26 cellular contexts compared by ENCODE assay signal in genomic region chr3:150736316-150736719, GRCh38. TPM values are rescaled to one million over a fixed set of nuclear protein-coding genes. Genes with fewer than 3 reads are reported as not detected.
DNase-seq lines count a peak whose midpoint lies in the region; ATAC-seq, FAIRE-seq and TF ChIP-seq lines count a peak whose summit lies in the region.
"Had no signal": no experiment of that assay in that cellular context is flagged by ENCODE, and none has a peak within 500 bp of the region (broad histone marks: within the 10 kb centered on the region; RNA-seq: fewer than 3 reads in every experiment).

No MANE protein-coding gene starts in this region.

- no peak overlapping the region for H3K4me2 ChIP-seq in astrocyte (ENCODE audit: low read length)

- peaks cover 24% of the 10 kb centered on the region for H3K36me3 Mint-ChIP-seq in astrocyte (ENCODE audit: low read depth, unreplicated experiment)
- H3K36me3 Mint-ChIP-seq in type B pancreatic cell = peaks cover 3% of the 10 kb centered on the region
- peaks cover 0 to 9% (median 3%) of the 10 kb centered on the region in 5 donors for H3K36me3 Mint-ChIP-seq in naive thymus-derived CD4-positive, alpha-beta T cell
- H3K36me3 Mint-ChIP-seq: natural killer cell had no signal

- intact Hi-C loops in Right ventricle myocardium superior (cut with DNase I) = no loop called here
- intact Hi-C loops in right cardiac atrium (cut with DNase I) = no loop called here
- intact Hi-C loops in naive thymus-derived CD4-positive, alpha-beta T cell (cut with micrococcal nuclease) = no loop called here

- H3K27ac Mint-ChIP-seq in astrocyte (ENCODE audit: unreplicated experiment) = peak overlapping the region; percentile 87
- peak overlapping the region; percentile 37 for H3K27ac Mint-ChIP-seq in type B pancreatic cell
- peak overlapping the region in 1 of 9 donors; percentile 38 for H3K27ac Mint-ChIP-seq in naive thymus-derived CD4-positive, alpha-beta T cell
- H3K27ac Mint-ChIP-seq: T-cell had no signal

- H2AFZ ChIP-seq in astrocyte (ENCODE audit: low read depth, low read length) = no peak overlapping the region

- no peaks in the 10 kb centered on the region for H3K9me3 ChIP-seq in right cardiac atrium (ENCODE audit: control insufficient read depth, low read length)
- no peaks in the 10 kb centered on the region for H3K9me3 ChIP-seq in astrocyte (ENCODE audit: insufficient read depth, low read depth, low read length)
- H3K9me3 ChIP-seq in naive thymus-derived CD4-positive, alpha-beta T cell (ENCODE audit: control insufficient read depth in 2 of 3, low read length in 3 of 3) = no peaks in the 10 kb centered on the region
- H3K9me3 ChIP-seq: MG63, ovary, sigmoid colon had no signal

- H3K4me1 Mint-ChIP-seq in astrocyte (ENCODE audit: low read depth, unreplicated experiment) = peaks cover 57% of the 10 kb centered on the region
- peaks cover 16% of the 10 kb centered on the region for H3K4me1 Mint-ChIP-seq in type B pancreatic cell (ENCODE audit: unreplicated experiment)
- peaks cover 17 to 45% (median 38%) of the 10 kb centered on the region in 7 donors for H3K4me1 Mint-ChIP-seq in naive thymus-derived CD4-positive, alpha-beta T cell

- H3K4me1 ChIP-seq in right cardiac atrium (ENCODE audit: control insufficient read depth, insufficient read depth, low read length) (peaks cover 10% of the 10 kb centered on the region), astrocyte (ENCODE audit: insufficient read depth, low read length) (peaks cover 6% of the 10 kb centered on the region)
- peaks cover 0 to 5% of the 10 kb centered on the region in 2 donors for H3K4me1 ChIP-seq in naive thymus-derived CD4-positive, alpha-beta T cell (ENCODE audit: control insufficient read depth in 2 of 2, insufficient read depth in 2 of 2, low read length in 2 of 2)
- H3K4me1 ChIP-seq: sigmoid colon had no signal

- ATAC-seq in Right ventricle myocardium superior (ENCODE audit: poor library complexity) (peak; percentile 65), right cardiac atrium (no peak)
- no peak for ATAC-seq in naive thymus-derived CD4-positive, alpha-beta T cell
- ATAC-seq: natural killer cell, T-cell had no signal

- no peak for TF ChIP-seq CTCF in astrocyte (IDR thresholded peaks at IDR 0.05; ENCODE audit: insufficient read depth, low read depth, low read length)
- no peak for TF ChIP-seq CTCF in type B pancreatic cell (conservative IDR thresholded peaks at IDR 0.05)

- H3K9me3 Mint-ChIP-seq in astrocyte (ENCODE audit: unreplicated experiment) = peaks cover 5% of the 10 kb centered on the region
- no peaks in the 10 kb centered on the region for H3K9me3 Mint-ChIP-seq in type B pancreatic cell
- H3K9me3 Mint-ChIP-seq in naive thymus-derived CD4-positive, alpha-beta T cell = no peaks in the 10 kb centered on the region
- H3K9me3 Mint-ChIP-seq: activated naive CD4-positive, alpha-beta T cell treated with anti-CD3 and anti-CD28 coated beads for 36 hours; natural killer cell; T-cell had no signal

- H3K27ac ChIP-seq in right cardiac atrium (ENCODE audit: low read length) (no peak overlapping the region), astrocyte (ENCODE audit: low read depth, low read length) (no peak overlapping the region)
- no peak overlapping the region for H3K27ac ChIP-seq in naive thymus-derived CD4-positive, alpha-beta T cell (ENCODE audit: low read depth, low read length)
- H3K27ac ChIP-seq: C4-2B, ovary, sigmoid colon, VCaP had no signal

- no peak overlapping the region for H3K9ac ChIP-seq in astrocyte (ENCODE audit: low read length)

- no peak for FAIRE-seq in astrocyte (lab: Jason Lieb, UNC)
- FAIRE-seq: kidney had no signal

- no peaks in the 10 kb centered on the region for H3K27me3 Mint-ChIP-seq in astrocyte (ENCODE audit: low read depth, unreplicated experiment)
- no peaks in the 10 kb centered on the region for H3K27me3 Mint-ChIP-seq in type B pancreatic cell
- no peaks in the 10 kb centered on the region for H3K27me3 Mint-ChIP-seq in naive thymus-derived CD4-positive, alpha-beta T cell
- H3K27me3 Mint-ChIP-seq: T-cell had no signal

- H4K20me1 ChIP-seq in astrocyte (ENCODE audit: insufficient read depth, low read length) = peaks cover 5% of the 10 kb centered on the region

- POLR2A ChIA-PET in naive thymus-derived CD4-positive, alpha-beta T cell (lab: Charles Lee) = no interaction called here

- CTCF ChIA-PET in naive thymus-derived CD4-positive, alpha-beta T cell (lab: Charles Lee) = no interaction called here

- DNase-seq in Right ventricle myocardium superior (no peak), right cardiac atrium (no peak), astrocyte (ENCODE audit: low read depth) (no peak), iPS-NIHi7 (ENCODE audit: extremely low spot score) (peak; percentile 57), type B pancreatic cell (ENCODE audit: extremely low spot score, unreplicated experiment) (no peak), NCI-H510A (lab: John Stamatoyannopoulos, UW) (no peak), SKM-1 (lab: John Stamatoyannopoulos, UW; ENCODE audit: unreplicated experiment) (no peak)
- no peak for DNase-seq in naive thymus-derived CD4-positive, alpha-beta T cell
- DNase-seq: activated CD4-positive, alpha-beta T cell treated with anti-CD3 and anti-CD28 coated beads, Interleukin-2, amount 50 U/mL, for 48 hours; activated naive CD4-positive, alpha-beta T cell treated with anti-CD3 and anti-CD28 coated beads for 36 hours; activated T-cell treated with anti-CD3 and anti-CD28 coated beads, Interleukin-2, amount 50 U/mL, for 1 hour; DMS 273 treated with DMSO at 0.1 percent for 48 hours; effector memory CD4-positive, alpha-beta T cell; kidney; MG63; natural killer cell; NCI-H146; NCI-H2171 treated with DMSO at 0.1 percent for 48 hours; NCI-H69; ovary; sigmoid colon; T-cell had no signal

- 30% methylated on average over 2 of the region's 2 CpGs for WGBS in right cardiac atrium

- H3K36me3 ChIP-seq in astrocyte (ENCODE audit: insufficient read depth, low read length) = no peaks in the 10 kb centered on the region
- peaks cover 0 to 3% (median 0%) of the 10 kb centered on the region in 3 experiments for H3K36me3 ChIP-seq in naive thymus-derived CD4-positive, alpha-beta T cell (ENCODE audit: control insufficient read depth in 2 of 3, insufficient read depth in 3 of 3, low read length in 3 of 3)
- H3K36me3 ChIP-seq: ovary had no signal

- H3K4me3 Mint-ChIP-seq in astrocyte (ENCODE audit: unreplicated experiment) (peak overlapping the region; percentile 40), type B pancreatic cell (no peak overlapping the region)
- H3K4me3 Mint-ChIP-seq in naive thymus-derived CD4-positive, alpha-beta T cell = no peak overlapping the region
- H3K4me3 Mint-ChIP-seq: activated naive CD4-positive, alpha-beta T cell treated with anti-CD3 and anti-CD28 coated beads for 36 hours; natural killer cell; T-cell had no signal

- H3K27me3 ChIP-seq in right cardiac atrium (ENCODE audit: control insufficient read depth, insufficient read depth) (no peaks in the 10 kb centered on the region), astrocyte (ENCODE audit: insufficient read depth, low read length) (no peaks in the 10 kb centered on the region)
- no peaks in the 10 kb centered on the region for H3K27me3 ChIP-seq in naive thymus-derived CD4-positive, alpha-beta T cell (ENCODE audit: control insufficient read depth in 2 of 2, insufficient read depth in 2 of 2, low read length in 2 of 2)
- H3K27me3 ChIP-seq: MG63, ovary, sigmoid colon had no signal

- H3K4me3 ChIP-seq in right cardiac atrium (ENCODE audit: low read length) = no peak overlapping the region
- H3K4me3 ChIP-seq in astrocyte (ENCODE audit: insufficient read depth, low read depth, low read length) = no peak overlapping the region
- H3K4me3 ChIP-seq in naive thymus-derived CD4-positive, alpha-beta T cell (ENCODE audit: low read length) = no peak overlapping the region
- H3K4me3 ChIP-seq: MG63, ovary, sigmoid colon had no signal

- H3K79me2 ChIP-seq in astrocyte (ENCODE audit: insufficient read depth, low read length) = peaks cover 6% of the 10 kb centered on the region

RNA-seq across cellular contexts. Expression of gene SIAH2, which starts 26.7 kb away (rescaled TPM):
- total RNA-seq in Right ventricle myocardium superior (18.2 TPM), right cardiac atrium (10 to 100 TPM; 15.4 to 18.6 (median 18.2) TPM), astrocyte (39.3 and 46.2 TPM in 2 replicates), type B pancreatic cell (ENCODE audit: low replicate concordance) (18.2 and 26.6 TPM in 2 replicates)
- 9.9 TPM for polyA plus RNA-seq in right cardiac atrium
- 10 to 100 TPM; 19.8 to 39.2 (median 31.0) TPM for total RNA-seq in naive thymus-derived CD4-positive, alpha-beta T cell
- polyA plus RNA-seq in naive thymus-derived CD4-positive, alpha-beta T cell = 10 to 100 TPM; 13.9 to 23.1 TPM

RNA-seq across cellular contexts. Expression of gene ERICH6, which starts 32.6 kb away (rescaled TPM):
- total RNA-seq in Right ventricle myocardium superior (not detected), right cardiac atrium (under 1 TPM in 2 of 4 donors, not detected in 2; 0.35 to 0.37 TPM), astrocyte (0.09 TPM in 1 of 2 replicates, not detected in the other), type B pancreatic cell (ENCODE audit: low replicate concordance) (not detected in 2 replicates)
- polyA plus RNA-seq in right cardiac atrium = not detected
- total RNA-seq in naive thymus-derived CD4-positive, alpha-beta T cell = 1 to 10 TPM in 1 of 5 experiments, under 1 TPM in 4; 0.24 to 1.4 (median 0.53) TPM
- polyA plus RNA-seq in naive thymus-derived CD4-positive, alpha-beta T cell = not detected
- total RNA-seq: activated naive CD4-positive, alpha-beta T cell treated with anti-CD3 and anti-CD28 coated beads for 36 hours; G401; sigmoid colon had no signal
- polyA plus RNA-seq: fibroblast of lung, sigmoid colon had no signal
